ENCODE assay signal across 8 cellular contexts in the genomic region with DNA sequence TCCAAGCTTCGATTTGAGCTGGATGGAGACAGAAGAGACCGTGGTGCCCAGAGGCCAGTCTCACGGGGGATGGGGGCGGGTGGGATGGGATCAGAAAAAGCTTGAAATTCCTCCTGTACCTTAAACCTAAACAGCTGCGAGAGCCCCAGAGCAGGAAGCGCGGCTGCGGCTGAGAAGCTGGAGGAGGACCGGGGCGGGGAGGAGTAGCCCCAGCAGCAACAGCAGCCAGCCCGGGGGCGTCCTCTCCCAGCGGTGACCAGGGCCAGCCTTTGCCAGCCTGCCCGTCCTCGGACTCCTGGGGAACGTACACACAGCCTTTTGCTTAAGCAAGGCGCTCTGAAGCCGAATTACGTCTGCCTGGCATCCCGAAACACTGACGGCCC. TPM values are rescaled to one million over a fixed set of nuclear protein-coding genes. Genes with fewer than 3 reads are reported as not detected.
DNase-seq lines count a peak whose midpoint lies in the region; ATAC-seq and TF ChIP-seq lines count a peak whose summit lies in the region.

No MANE protein-coding gene starts in this region.

- peak; percentile 22 for ATAC-seq in HG02870 (IDR thresholded peaks at IDR 0.05; ENCODE audit: unreplicated experiment)
- ATAC-seq in foreskin keratinocyte, result peak; percentile 37

- no peak for DNase-seq in activated T-cell treated with anti-CD3 and anti-CD28 coated beads, Interleukin-2, amount 50 U/mL, for 24 hours
- no peak for DNase-seq in activated T-cell treated with anti-CD3 and anti-CD28 coated beads, Interleukin-2, amount 50 U/mL, for 1 hour
- DNase-seq in SJSA1 (ENCODE audit: low read depth in 1 of 2, low spot score in 2 of 2) (no peak), foreskin keratinocyte (no peak), prostate gland (ENCODE audit: low spot score) (no peak), NCI-H1105 treated with DMSO at 0.1 percent for 48 hours (lab: John Stamatoyannopoulos, UW) (no peak), OCI-M1 (lab: John Stamatoyannopoulos, UW) (no peak)

- TF ChIP-seq CTCF in foreskin keratinocyte (conservative IDR thresholded peaks at IDR 0.05), result no peak
- no peak for TF ChIP-seq CTCF in prostate gland (IDR thresholded peaks at IDR 0.05)

- WGBS in prostate gland, result 6% methylated on average over 21 of the region's 21 CpGs

- H3K9me3 Mint-ChIP-seq in activated T-cell treated with anti-CD3 and anti-CD28 coated beads, Interleukin-2, amount 50 U/mL, for 24 hours, result no peaks in the 10 kb centered on the region

- peaks cover 70% of the 10 kb centered on the region for H3K27me3 ChIP-seq in SJSA1 (replicated peaks)
- H3K27me3 ChIP-seq in foreskin keratinocyte, result peaks cover 91% of the 10 kb centered on the region
- H3K27me3 ChIP-seq in prostate gland (replicated peaks; ENCODE audit: insufficient read depth), result peaks cover 15% of the 10 kb centered on the region

- peaks cover 26% of the 10 kb centered on the region for H3K4me1 Mint-ChIP-seq in activated T-cell treated with anti-CD3 and anti-CD28 coated beads, Interleukin-2, amount 50 U/mL, for 24 hours (ENCODE audit: low read depth)

- peaks cover 82% of the 10 kb centered on the region for H3K27me3 Mint-ChIP-seq in activated T-cell treated with anti-CD3 and anti-CD28 coated beads, Interleukin-2, amount 50 U/mL, for 24 hours

- H3K27ac Mint-ChIP-seq in activated T-cell treated with anti-CD3 and anti-CD28 coated beads, Interleukin-2, amount 50 U/mL, for 24 hours, result no peak overlapping the region

- peak overlapping the region; percentile 78 for H3K4me3 Mint-ChIP-seq in activated T-cell treated with anti-CD3 and anti-CD28 coated beads, Interleukin-2, amount 50 U/mL, for 24 hours

- H3K4me1 ChIP-seq in SJSA1 (replicated peaks) (peaks cover 6% of the 10 kb centered on the region; the same call in 1 of the 2 replicates), foreskin keratinocyte (no peaks in the 10 kb centered on the region), prostate gland (replicated peaks) (peaks cover 6% of the 10 kb centered on the region)

- no peaks in the 10 kb centered on the region for H3K36me3 Mint-ChIP-seq in activated T-cell treated with anti-CD3 and anti-CD28 coated beads, Interleukin-2, amount 50 U/mL, for 24 hours (ENCODE audit: low read depth)

- intact Hi-C loops in prostate gland (cut with DNase I), result no loop called here

- H3K4me3 ChIP-seq in SJSA1 (peak overlapping the region; percentile 31), prostate gland (peak overlapping the region; percentile 34 to 38)

- H3K9me3 ChIP-seq in SJSA1 (replicated peaks) (no peaks in the 10 kb centered on the region), prostate gland (no peaks in the 10 kb centered on the region)

- H3K27ac ChIP-seq in SJSA1, result no peak overlapping the region
- H3K27ac ChIP-seq in foreskin keratinocyte, result no peak overlapping the region
- no peak overlapping the region for H3K27ac ChIP-seq in prostate gland

- TF ChIP-seq POLR2A in prostate gland (IDR thresholded peaks at IDR 0.05), result no peak

- no peaks in the 10 kb centered on the region for H3K36me3 ChIP-seq in SJSA1
- no peaks in the 10 kb centered on the region for H3K36me3 ChIP-seq in prostate gland

RNA-seq across cellular contexts. Expression of a gene that starts 17.4 kb away (rescaled TPM):
- total RNA-seq in SJSA1 (2014; rRNA removed; shearing (Covaris generic)), result not detected in 2 replicates
- not detected in 2 replicates for total RNA-seq in foreskin keratinocyte
- not detected in 2 replicates for polyA plus RNA-seq in foreskin keratinocyte
- total RNA-seq in prostate gland, result under 1 TPM in 1 of 2 donors, not detected in 1; 0.74 TPM

RNA-seq across cellular contexts. Expression of a gene that starts 20.8 kb away (rescaled TPM):
- 114 and 120 TPM in 2 replicates for total RNA-seq in SJSA1 (2014; rRNA removed; shearing (Covaris generic))
- total RNA-seq in foreskin keratinocyte (80.3 and 84.4 TPM in 2 replicates), prostate gland (10 to 100 TPM; 37.8 to 83.4 TPM)
- polyA plus RNA-seq in foreskin keratinocyte, result 45.0 and 53.5 TPM in 2 replicates
